ENCODE assay signal across 1 cellular context in genomic region chr4:2468464-2469191, GRCh38.
TF ChIP-seq lines count a peak whose summit lies in the region.

Gene RNF4 (plus strand): TSS chr4:2469106. CDS start chr4:2490494, 21,388 bp downstream.

TF ChIP-seq in H1, 55 proteins besides CTCF, POLR2A, EP300 and RAD21:
- TF ChIP-seq KDM4A (IDR thresholded peaks at IDR 0.05; ENCODE audit: low read depth, low read length, severe bottlenecking): peak; percentile 73
- no peak for TF ChIP-seq TEAD4 (IDR thresholded peaks at IDR 0.05; ENCODE audit: low read depth, low read length)
- TF ChIP-seq RNF2 (IDR thresholded peaks at IDR 0.05; ENCODE audit: borderline replicate concordance, low read depth, low read length, missing control alignments, poor library complexity, severe bottlenecking): no peak
- no peak for TF ChIP-seq BRCA1 (IDR thresholded peaks at IDR 0.05; ENCODE audit: low read depth, low read length)
- no peak for TF ChIP-seq SP4 (IDR thresholded peaks at IDR 0.05; ENCODE audit: low read length)
- TF ChIP-seq TCF12 (IDR thresholded peaks at IDR 0.05; ENCODE audit: low read depth, low read length): no peak
- TF ChIP-seq RFX5 (IDR thresholded peaks at IDR 0.05; ENCODE audit: borderline replicate concordance, low read depth, low read length): no peak
- TF ChIP-seq CEBPB (IDR thresholded peaks at IDR 0.05; ENCODE audit: low read depth, low read length): no peak
- no peak for TF ChIP-seq CHD1 (IDR thresholded peaks at IDR 0.05; ENCODE audit: low read depth, low read length)
- no peak for TF ChIP-seq GTF2F1 (IDR thresholded peaks at IDR 0.05; ENCODE audit: borderline replicate concordance, low read depth, low read length)
- TF ChIP-seq CBX8 (IDR thresholded peaks at IDR 0.05; ENCODE audit: borderline replicate concordance, low read depth, low read length): no peak
- TF ChIP-seq POLR2AphosphoS5 (IDR thresholded peaks at IDR 0.05; ENCODE audit: low read depth, low read length): no peak; the same call in 1 of the 2 replicates
- no peak for TF ChIP-seq HDAC2 (IDR thresholded peaks at IDR 0.05; ENCODE audit: borderline replicate concordance in 1 of 2, low read depth in 2 of 2, low read length in 2 of 2)
- peak; percentile 60; the same call in 1 of the 2 replicates for TF ChIP-seq CHD2 (IDR thresholded peaks at IDR 0.05; ENCODE audit: low read length)
- no peak for TF ChIP-seq BCL11A (IDR thresholded peaks at IDR 0.05; ENCODE audit: low read depth in 2 of 2, low read length in 2 of 2)
- TF ChIP-seq EZH2 (IDR thresholded peaks at IDR 0.05; ENCODE audit: low read depth, low read length, severe bottlenecking): no peak
- no peak for TF ChIP-seq HDAC6 (IDR thresholded peaks at IDR 0.05; ENCODE audit: low read depth, low read length)
- TF ChIP-seq, protein P1, sequence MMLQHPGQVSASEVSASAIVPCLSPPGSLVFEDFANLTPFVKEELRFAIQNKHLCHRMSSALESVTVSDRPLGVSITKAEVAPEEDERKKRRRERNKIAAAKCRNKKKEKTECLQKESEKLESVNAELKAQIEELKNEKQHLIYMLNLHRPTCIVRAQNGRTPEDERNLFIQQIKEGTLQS (IDR thresholded peaks at IDR 0.05; ENCODE audit: insufficient read depth, low read depth, low read length): no peak
- TF ChIP-seq CHD7 (IDR thresholded peaks at IDR 0.05; ENCODE audit: insufficient replicate concordance, low read length): no peak
- TF ChIP-seq SAP30 (IDR thresholded peaks at IDR 0.05; ENCODE audit: insufficient read depth, insufficient replicate concordance, low read length): no peak
- no peak for TF ChIP-seq SIX5 (IDR thresholded peaks at IDR 0.05; ENCODE audit: low read depth, low read length)
- no peak for TF ChIP-seq ZNF274 (IDR thresholded peaks at IDR 0.05; ENCODE audit: borderline replicate concordance, extremely low read depth, low read length)
- no peak for TF ChIP-seq SUZ12 (IDR thresholded peaks at IDR 0.05; ENCODE audit: low read length)
- no peak for TF ChIP-seq JUN (IDR thresholded peaks at IDR 0.05; ENCODE audit: low read depth, low read length)
- TF ChIP-seq SP1 (IDR thresholded peaks at IDR 0.05; ENCODE audit: low read depth, low read length): peak; percentile 86
- TF ChIP-seq, protein P2, sequence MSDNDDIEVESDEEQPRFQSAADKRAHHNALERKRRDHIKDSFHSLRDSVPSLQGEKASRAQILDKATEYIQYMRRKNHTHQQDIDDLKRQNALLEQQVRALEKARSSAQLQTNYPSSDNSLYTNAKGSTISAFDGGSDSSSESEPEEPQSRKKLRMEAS (IDR thresholded peaks at IDR 0.05): peak; percentile 62
- no peak for TF ChIP-seq NRF1 (IDR thresholded peaks at IDR 0.05; ENCODE audit: low read depth, low read length)
- no peak for TF ChIP-seq POU5F1 (IDR thresholded peaks at IDR 0.05; ENCODE audit: low read depth, low read length)
- TF ChIP-seq BACH1 (IDR thresholded peaks at IDR 0.05; ENCODE audit: low read length): no peak
- TF ChIP-seq, protein P3, sequence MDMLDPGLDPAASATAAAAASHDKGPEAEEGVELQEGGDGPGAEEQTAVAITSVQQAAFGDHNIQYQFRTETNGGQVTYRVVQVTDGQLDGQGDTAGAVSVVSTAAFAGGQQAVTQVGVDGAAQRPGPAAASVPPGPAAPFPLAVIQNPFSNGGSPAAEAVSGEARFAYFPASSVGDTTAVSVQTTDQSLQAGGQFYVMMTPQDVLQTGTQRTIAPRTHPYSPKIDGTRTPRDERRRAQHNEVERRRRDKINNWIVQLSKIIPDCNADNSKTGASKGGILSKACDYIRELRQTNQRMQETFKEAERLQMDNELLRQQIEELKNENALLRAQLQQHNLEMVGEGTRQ (IDR thresholded peaks at IDR 0.05; ENCODE audit: low read length): no peak
- no peak for TF ChIP-seq SIRT6 (IDR thresholded peaks at IDR 0.05; ENCODE audit: low read length)
- no peak for TF ChIP-seq JUND (IDR thresholded peaks at IDR 0.05; ENCODE audit: low read length)
- TF ChIP-seq KDM1A (IDR thresholded peaks at IDR 0.05; ENCODE audit: borderline replicate concordance, low read length): no peak
- no peak for TF ChIP-seq FOSL1 (IDR thresholded peaks at IDR 0.05; ENCODE audit: insufficient read depth, low read depth, low read length)
- TF ChIP-seq PHF8 (conservative IDR thresholded peaks at IDR 0.05; ENCODE audit: low read depth, low read length): peak; percentile 71
- no peak for TF ChIP-seq RXRA (IDR thresholded peaks at IDR 0.05; ENCODE audit: insufficient read depth, low read depth, low read length)
- TF ChIP-seq SRF (IDR thresholded peaks at IDR 0.05; ENCODE audit: low read depth, low read length): no peak
- peak; percentile 76 for TF ChIP-seq TBP (IDR thresholded peaks at IDR 0.05; ENCODE audit: low read depth, low read length)
- TF ChIP-seq SIN3A (conservative IDR thresholded peaks at IDR 0.05 in 1 of 2, IDR thresholded peaks at IDR 0.05 in 1 of 2; ENCODE audit: low read depth in 1 of 2, low read length in 2 of 2): peak in 1 of 2 experiments; percentile 38; a peak in 3 of 4 replicates
- TF ChIP-seq CBX5 (IDR thresholded peaks at IDR 0.05; ENCODE audit: low read depth, low read length): no peak
- TF ChIP-seq CREB1 (IDR thresholded peaks at IDR 0.05): peak; percentile 71
- no peak for TF ChIP-seq MAFK (IDR thresholded peaks at IDR 0.05; ENCODE audit: low read depth, low read length)
- no peak for TF ChIP-seq CTBP2 (IDR thresholded peaks at IDR 0.05; ENCODE audit: borderline replicate concordance, insufficient read depth, insufficient read length, low read length)
- 0 out of 2 replicates have a peak, but pooled peaks have one; percentile 19 for TF ChIP-seq RBBP5 (IDR thresholded peaks at IDR 0.05; ENCODE audit: borderline replicate concordance, low read depth, low read length)
- TF ChIP-seq ATF2 (IDR thresholded peaks at IDR 0.05; ENCODE audit: low read length): no peak
- TF ChIP-seq ASH2L (IDR thresholded peaks at IDR 0.05; ENCODE audit: low read length): no peak
- peak; percentile 79; the same call in 1 of the 2 replicates for TF ChIP-seq GABPA (IDR thresholded peaks at IDR 0.05; ENCODE audit: borderline replicate concordance, insufficient read depth, low read length)
- peak; percentile 60 for TF ChIP-seq TAF7 (optimal IDR thresholded peaks at IDR 0.05; ENCODE audit: borderline replicate concordance, low read depth, low read length)
- TF ChIP-seq NANOG (IDR thresholded peaks at IDR 0.05; ENCODE audit: insufficient read depth, low read depth, low read length, poor library complexity, severe bottlenecking): no peak
- TF ChIP-seq EGR1 (IDR thresholded peaks at IDR 0.05; ENCODE audit: borderline replicate concordance, low read depth, low read length): peak; percentile 74; the same call in 1 of the 2 replicates
- no peak for TF ChIP-seq YY1 (IDR thresholded peaks at IDR 0.05; ENCODE audit: low read depth, low read length)
- TF ChIP-seq KDM5A (IDR thresholded peaks at IDR 0.05; ENCODE audit: low read length): no peak
- peak; percentile 41; the same call in 1 of the 2 replicates for TF ChIP-seq SP2 (IDR thresholded peaks at IDR 0.05; ENCODE audit: low read length)
- TF ChIP-seq TAF1 (IDR thresholded peaks at IDR 0.05; ENCODE audit: low read depth, low read length): peak; percentile 82
- TF ChIP-seq E2F6 (IDR thresholded peaks at IDR 0.05): no peak; the same call in 1 of the 2 replicates
